Comparison of ENCODE assay signal across 28 cellular contexts in genomic region chr2:773256-774160, GRCh38.
"Had no signal": no experiment of that assay in that cellular context is flagged by ENCODE, and none has a peak within 500 bp of the region (broad histone marks: within the 10 kb centered on the region; RNA-seq: fewer than 3 reads in every experiment).

No MANE protein-coding gene starts in this region.

- H3K36me3 ChIP-seq: adrenal gland, ascending aorta, brain microvascular endothelial cell, left lung, neutrophil, ovary, prostate gland, spleen, uterus had no signal

- DNase-seq: activated CD4-positive, alpha-beta T cell treated with anti-CD3 and anti-CD28 coated beads, Interleukin-2, amount 50 U/mL, for 4 hours; activated CD8-positive, alpha-beta memory T cell treated with anti-CD3 and anti-CD28 coated beads, Interleukin-2, amount 50 U/mL, for 48 hours; activated naive CD4-positive, alpha-beta T cell; activated T-cell treated with anti-CD3 and anti-CD28 coated beads, Interleukin-2, amount 50 U/mL, for 4 hours; adrenal gland; brain microvascular endothelial cell; caudate nucleus; effector CD8-positive, alpha-beta T cell; erythroblast; foreskin melanocyte; kidney glomerular epithelial cell; left lung; naive thymus-derived CD4-positive, alpha-beta T cell; ovary; spleen; stimulated activated CD4-positive, alpha-beta T cell treated with anti-CD3 and anti-CD28 coated beads, Interleukin-4, amount 100 ng/mL, for 24 hours; T-helper 9 cell; testis; trophoblast cell; uterus had no signal

- H3K4me3 Mint-ChIP-seq: activated naive CD8-positive, alpha-beta T cell; activated T-cell treated with anti-CD3 and anti-CD28 coated beads, Interleukin-2, amount 50 U/mL, for 4 hours; dendritic cell treated with granulocyte-macrophage colony-stimulating factor and Interleukin-4, amounts not matched to agents 40 ng/mL and 50 ng/mL, for 4 days; naive thymus-derived CD4-positive, alpha-beta T cell; WTC11 had no signal

- H3K4me3 ChIP-seq: adrenal gland, ascending aorta, left lung, lung, ovary, prostate gland, spleen, testis, uterus had no signal

- ATAC-seq: activated T-cell treated with anti-CD3 and anti-CD28 coated beads, Interleukin-2, amount 50 U/mL, for 4 hours; left lung; naive thymus-derived CD4-positive, alpha-beta T cell had no signal

- H3K4me1 ChIP-seq: adrenal gland, ascending aorta, left lung, prostate gland, spleen, testis, uterus had no signal

- H3K9me3 ChIP-seq: adrenal gland, ascending aorta, left lung, neutrophil, ovary, prostate gland, testis, uterus had no signal

- H3K27ac Mint-ChIP-seq: activated naive CD8-positive, alpha-beta T cell; activated T-helper 2 cell treated with anti-CD3 and anti-CD28 coated beads, Interferon-gamma antibody, Interleukin-2, Interleukin-4, amounts not matched to agents 10 μg/mL and 5 μg/mL and 100 μg/mL, durations not matched to agents 14 hours and 24 hours and 36 hours; dendritic cell treated with granulocyte-macrophage colony-stimulating factor and Interleukin-4, amounts not matched to agents 40 ng/mL and 50 ng/mL, for 4 days; naive thymus-derived CD4-positive, alpha-beta T cell had no signal

- H3K27ac ChIP-seq: adrenal gland, ascending aorta, brain microvascular endothelial cell, left lung, neutrophil, ovary, prostate gland, spleen, testis, uterus had no signal

- H3K36me3 Mint-ChIP-seq: activated naive CD8-positive, alpha-beta T cell; naive thymus-derived CD4-positive, alpha-beta T cell had no signal

- H3K27me3 ChIP-seq: adrenal gland, ascending aorta, brain microvascular endothelial cell, left lung, neutrophil, ovary, testis, uterus had no signal

- H3K27me3 Mint-ChIP-seq: activated naive CD8-positive, alpha-beta T cell; dendritic cell treated with granulocyte-macrophage colony-stimulating factor and Interleukin-4, amounts not matched to agents 40 ng/mL and 50 ng/mL, for 4 days had no signal
